Comparison of ENCODE assay signal across 24 cellular contexts in the genomic region with DNA sequence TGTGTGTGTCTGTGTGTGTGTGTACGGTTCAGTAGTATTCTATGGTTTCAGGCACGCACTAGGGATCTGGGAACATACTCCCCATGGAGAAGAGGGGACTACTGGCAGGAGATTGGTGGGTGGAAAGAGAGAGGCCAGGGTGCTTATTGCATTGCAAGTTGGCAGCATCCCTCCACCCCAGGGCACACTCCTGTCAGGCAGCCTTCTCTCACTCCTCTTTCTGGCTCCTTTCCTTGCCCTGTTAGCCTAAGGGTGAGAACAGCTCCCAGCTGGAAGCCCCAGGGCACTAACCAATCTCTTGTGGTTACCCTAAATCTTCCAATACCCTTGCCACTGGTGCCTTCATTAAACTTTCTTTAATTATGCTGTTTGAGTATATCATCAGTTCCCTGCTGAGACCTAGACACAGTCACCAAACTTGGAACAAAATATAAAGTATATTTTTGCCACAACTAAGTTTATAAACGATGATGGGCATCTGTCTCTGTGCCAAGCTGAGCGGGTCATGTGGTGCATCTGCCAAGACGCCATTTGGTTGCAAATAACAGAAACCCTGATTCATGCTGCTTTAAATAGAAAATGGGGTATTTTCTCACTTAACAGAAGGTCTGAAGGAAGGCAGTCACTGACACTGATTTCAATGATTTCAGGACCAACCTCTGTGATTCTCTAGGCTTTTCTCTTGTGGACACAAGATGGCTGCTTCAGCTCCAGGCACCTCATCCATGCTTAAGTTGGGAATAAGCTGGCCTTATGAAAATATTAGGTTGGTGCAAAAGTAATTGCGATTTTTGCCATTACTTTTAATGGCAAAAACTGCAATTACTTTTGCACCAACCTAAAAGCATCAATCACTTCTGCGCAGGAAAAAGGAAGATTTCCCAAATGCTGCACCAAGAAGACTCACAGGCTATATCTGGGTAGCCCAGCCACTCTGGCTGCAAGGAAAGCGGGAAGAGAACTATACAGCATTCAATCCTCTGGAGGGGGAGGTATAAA.
DNase-seq lines count a peak whose midpoint lies in the region; ATAC-seq and TF ChIP-seq lines count a peak whose summit lies in the region.
"Had no signal": no experiment of that assay in that cellular context is flagged by ENCODE, and none has a peak within 500 bp of the region (broad histone marks: within the 10 kb centered on the region; RNA-seq: fewer than 3 reads in every experiment).

No MANE protein-coding gene starts in this region.

- TF ChIP-seq POLR2A in gastroesophageal sphincter (IDR thresholded peaks at IDR 0.05): no peak

- CTCF ChIA-PET in Calu3 (lab: Charles Lee): no interaction called here

- no TSS peak for BruUV-seq in Calu3 (replicated peaks; lab: Mats Ljungman, UMichigan)

- DNase-seq in A172 (ENCODE audit: low spot score): peak; percentile 20
- peak; percentile 21 for DNase-seq in EH (ENCODE audit: low read depth)
- peak; percentile 46 for DNase-seq in RPMI8226
- DNase-seq in lower lobe of right lung: no peak
- no peak for DNase-seq in ureter (ENCODE audit: low spot score)
- no peak for DNase-seq in Calu3
- DNase-seq: activated T-cell treated with anti-CD3 and anti-CD28 coated beads, Interleukin-2, amount 50 U/mL, for 4 hours; caudate nucleus; DMS53; endodermal cell; midbrain; natural killer cell; NCI-H1092 treated with DMSO at 0.1 percent for 48 hours; NCI-H2029; NCI-H748 treated with DMSO at 0.1 percent for 48 hours; ovary; Peyer's patch; trophoblast cell had no signal

- WGBS in gastroesophageal sphincter (ENCODE audit: low coverage in 1 of 2), 2 donors: 73 to 78% methylated on average over 6 to 8 of the region's 8 CpGs

- H3K4me3 ChIP-seq in lower lobe of right lung: no peak overlapping the region
- H3K4me3 ChIP-seq in gastroesophageal sphincter: no peak overlapping the region
- H3K4me3 ChIP-seq: BLaER1, ovary, Peyer's patch had no signal

- H3K4me1 ChIP-seq in lower lobe of right lung: peaks cover 20% of the 10 kb centered on the region
- H3K4me1 ChIP-seq in gastroesophageal sphincter: peaks cover 0 to 28% (median 2%) of the 10 kb centered on the region in 3 donors
- H3K4me1 ChIP-seq: Peyer's patch had no signal

- no peak for TF ChIP-seq EP300 in gastroesophageal sphincter (IDR thresholded peaks at IDR 0.05)

- no peaks in the 10 kb centered on the region for H3K9me3 Mint-ChIP-seq in Calu3 (ENCODE audit: low read depth, unreplicated experiment)
- H3K9me3 Mint-ChIP-seq: activated T-cell treated with anti-CD3 and anti-CD28 coated beads, Interleukin-2, amount 50 U/mL, for 4 hours; dendritic cell treated with granulocyte-macrophage colony-stimulating factor and Interleukin-4, amounts not matched to agents 40 ng/mL and 50 ng/mL, for 4 days; endodermal cell; natural killer cell; stimulated activated effector memory CD8-positive, alpha-beta T cell treated with anti-CD3 and anti-CD28 coated beads, Interleukin-12 subunit alpha, Interleukin-12 subunit beta, amount 100 ng/mL, for 72 hours; WTC11 had no signal

- no peak overlapping the region for H3K27ac Mint-ChIP-seq in Calu3 (ENCODE audit: unreplicated experiment)
- H3K27ac Mint-ChIP-seq: dendritic cell treated with granulocyte-macrophage colony-stimulating factor and Interleukin-4, amounts not matched to agents 40 ng/mL and 50 ng/mL, for 4 days; endodermal cell; natural killer cell; stimulated activated effector memory CD8-positive, alpha-beta T cell treated with anti-CD3 and anti-CD28 coated beads, Interleukin-12 subunit alpha, Interleukin-12 subunit beta, amount 100 ng/mL, for 72 hours; WTC11 had no signal

- ATAC-seq in lower lobe of right lung (peak; percentile 22 to 42), gastroesophageal sphincter (no peak)
- ATAC-seq: activated T-cell treated with anti-CD3 and anti-CD28 coated beads, Interleukin-2, amount 50 U/mL, for 4 hours; HCT116; natural killer cell; stimulated activated effector memory CD8-positive, alpha-beta T cell treated with anti-CD3 and anti-CD28 coated beads, Interleukin-12 subunit alpha, Interleukin-12 subunit beta, amount 100 ng/mL, for 72 hours; WTC11 had no signal

- H3K4me3 Mint-ChIP-seq in Calu3 (ENCODE audit: low read depth, unreplicated experiment): no peak overlapping the region
- H3K4me3 Mint-ChIP-seq: activated T-cell treated with anti-CD3 and anti-CD28 coated beads, Interleukin-2, amount 50 U/mL, for 4 hours; dendritic cell treated with granulocyte-macrophage colony-stimulating factor and Interleukin-4, amounts not matched to agents 40 ng/mL and 50 ng/mL, for 4 days; endodermal cell; natural killer cell; stimulated activated effector memory CD8-positive, alpha-beta T cell treated with anti-CD3 and anti-CD28 coated beads, Interleukin-12 subunit alpha, Interleukin-12 subunit beta, amount 100 ng/mL, for 72 hours; WTC11 had no signal

- no peak overlapping the region for H3K27ac ChIP-seq in lower lobe of right lung
- H3K27ac ChIP-seq in gastroesophageal sphincter: no peak overlapping the region
- H3K27ac ChIP-seq: BLaER1, ovary, Peyer's patch had no signal

- no peaks in the 10 kb centered on the region for H3K4me1 Mint-ChIP-seq in Calu3 (ENCODE audit: low read depth, unreplicated experiment)

- no peaks in the 10 kb centered on the region for H3K36me3 ChIP-seq in lower lobe of right lung
- H3K36me3 ChIP-seq in gastroesophageal sphincter: no peaks in the 10 kb centered on the region
- H3K36me3 ChIP-seq: BLaER1, ovary, Peyer's patch had no signal

- no peaks in the 10 kb centered on the region for H3K9me3 ChIP-seq in lower lobe of right lung
- no peaks in the 10 kb centered on the region for H3K9me3 ChIP-seq in gastroesophageal sphincter
- H3K9me3 ChIP-seq: BLaER1, ovary, Peyer's patch had no signal

- no peaks in the 10 kb centered on the region for H3K36me3 Mint-ChIP-seq in Calu3 (ENCODE audit: insufficient read depth, unreplicated experiment)
- H3K36me3 Mint-ChIP-seq: natural killer cell; stimulated activated effector memory CD8-positive, alpha-beta T cell treated with anti-CD3 and anti-CD28 coated beads, Interleukin-12 subunit alpha, Interleukin-12 subunit beta, amount 100 ng/mL, for 72 hours; WTC11 had no signal

- no peaks in the 10 kb centered on the region for H3K27me3 ChIP-seq in lower lobe of right lung (ENCODE audit: low read depth)
- no peaks in the 10 kb centered on the region for H3K27me3 ChIP-seq in gastroesophageal sphincter
- H3K27me3 ChIP-seq: ovary, Peyer's patch had no signal

- intact Hi-C loops in lower lobe of right lung (cut with DNase I) (no loop called here), Calu3 (cut with micrococcal nuclease; ENCODE audit: unreplicated experiment) (no loop called here)

- H3K27me3 Mint-ChIP-seq in Calu3 (ENCODE audit: unreplicated experiment): peaks cover 74% of the 10 kb centered on the region

- TF ChIP-seq CTCF in lower lobe of right lung (IDR thresholded peaks at IDR 0.05) (no peak), Calu3 (IDR thresholded peaks at IDR 0.05; ENCODE audit: unreplicated experiment) (no peak), gastroesophageal sphincter (IDR thresholded peaks at IDR 0.05) (no peak)

Comparison
In these comparisons a context has a peak if more than half of its experiments do, and no peak if none do; other contexts are left out.
1. DNase-seq: peak in A172 (single experiment), EH (single experiment) and RPMI8226 (single experiment); none in lower lobe of right lung (single experiment), ureter (single experiment) and Calu3 (single experiment).